ENCODE assay signal across 2 cellular contexts in genomic region chr19:1913781-1914577, GRCh38.
A peak's percentile ranks its signal among the peaks of the same experiment; 100 is the strongest.
TF ChIP-seq lines count a peak whose summit lies in the region.

No MANE protein-coding gene starts in this region.

TF ChIP-seq in IMR-90, 13 proteins besides CTCF, POLR2A, EP300 and RAD21:
- TF ChIP-seq NFE2L2 (IDR thresholded peaks at IDR 0.05; ENCODE audit: low read depth, low read length) (no peak), RCOR1 (IDR thresholded peaks at IDR 0.05; ENCODE audit: insufficient replicate concordance, low read length) (no peak), BHLHE40 (IDR thresholded peaks at IDR 0.05; ENCODE audit: low read depth, low read length) (no peak), MAFK (IDR thresholded peaks at IDR 0.05; ENCODE audit: low read depth, low read length) (no peak), CEBPB (IDR thresholded peaks at IDR 0.05; ENCODE audit: low read depth, low read length) (no peak), FOS (IDR thresholded peaks at IDR 0.05; ENCODE audit: low read depth, low read length) (no peak), USF2 (IDR thresholded peaks at IDR 0.05; ENCODE audit: low read depth, low read length) (no peak), RFX5 (IDR thresholded peaks at IDR 0.05; ENCODE audit: low read depth, low read length) (no peak), SMC3 (IDR thresholded peaks at IDR 0.05; ENCODE audit: low read depth, low read length) (no peak), MXI1 (IDR thresholded peaks at IDR 0.05; ENCODE audit: borderline replicate concordance, low read depth, low read length) (no peak), CHD1 (IDR thresholded peaks at IDR 0.05; ENCODE audit: low read depth, low read length) (no peak), MAZ (IDR thresholded peaks at IDR 0.05; ENCODE audit: borderline replicate concordance, low read depth, low read length) (no peak)
- TF ChIP-seq, protein P1, sequence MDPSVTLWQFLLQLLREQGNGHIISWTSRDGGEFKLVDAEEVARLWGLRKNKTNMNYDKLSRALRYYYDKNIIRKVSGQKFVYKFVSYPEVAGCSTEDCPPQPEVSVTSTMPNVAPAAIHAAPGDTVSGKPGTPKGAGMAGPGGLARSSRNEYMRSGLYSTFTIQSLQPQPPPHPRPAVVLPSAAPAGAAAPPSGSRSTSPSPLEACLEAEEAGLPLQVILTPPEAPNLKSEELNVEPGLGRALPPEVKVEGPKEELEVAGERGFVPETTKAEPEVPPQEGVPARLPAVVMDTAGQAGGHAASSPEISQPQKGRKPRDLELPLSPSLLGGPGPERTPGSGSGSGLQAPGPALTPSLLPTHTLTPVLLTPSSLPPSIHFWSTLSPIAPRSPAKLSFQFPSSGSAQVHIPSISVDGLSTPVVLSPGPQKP (IDR thresholded peaks at IDR 0.05; ENCODE audit: borderline replicate concordance, low read depth, low read length) = no peak

TF ChIP-seq in K562, 482 proteins besides CTCF, POLR2A, EP300 and RAD21:
- TF ChIP-seq RBFOX2 (IDR thresholded peaks at IDR 0.05; ENCODE audit: low read depth, low read length) (peak; percentile 47), TCFL5 (CRISPR knock-in tag; conservative IDR thresholded peaks at IDR 0.05) (no peak)
